Comparison of ENCODE assay signal across 26 cellular contexts in genomic region chr4:82591592-82591991, GRCh38. TPM values are rescaled to one million over a fixed set of nuclear protein-coding genes. Genes with fewer than 3 reads are reported as not detected.
DNase-seq lines count a peak whose midpoint lies in the region; ATAC-seq and TF ChIP-seq lines count a peak whose summit lies in the region.
"Had no signal": no experiment of that assay in that cellular context is flagged by ENCODE, and none has a peak within 500 bp of the region (broad histone marks: within the 10 kb centered on the region; RNA-seq: fewer than 3 reads in every experiment).

No MANE protein-coding gene starts in this region.

- H2BK5ac ChIP-seq in H9 (ENCODE audit: insufficient read length, low read length) (no peak overlapping the region), mesenchymal stem cell (ENCODE audit: low read depth, low read length, poor library complexity, severe bottlenecking) (no peak overlapping the region)

- H3K14ac ChIP-seq in H9 (ENCODE audit: insufficient read depth, low read length): no peak overlapping the region
- H3K14ac ChIP-seq in mesenchymal stem cell (ENCODE audit: low read length in 2 of 2): no peak overlapping the region

- H3K23ac ChIP-seq in H9 (ENCODE audit: insufficient read length, low read depth, low read length) (no peak overlapping the region), mesenchymal stem cell (ENCODE audit: low read length in 2 of 2) (no peak overlapping the region)

- H3K4ac ChIP-seq in H9 (ENCODE audit: low read depth, low read length): no peak overlapping the region
- no peak overlapping the region for H3K4ac ChIP-seq in mesenchymal stem cell (ENCODE audit: low read depth in 1 of 2, low read length in 2 of 2)

- H2BK12ac ChIP-seq in H9 (ENCODE audit: insufficient read length, low read depth, low read length) (no peak overlapping the region), mesenchymal stem cell (ENCODE audit: low read length in 2 of 2) (no peak overlapping the region)

- H3K27ac Mint-ChIP-seq in H9: 0 out of 7 replicates have a peak overlapping the region, but pooled peaks of 1 of the 3 experiments have one; percentile 47
- H3K27ac Mint-ChIP-seq: CD8-positive, alpha-beta T cell; HFFc6 had no signal

- H3K79me1 ChIP-seq in H9 (ENCODE audit: insufficient read depth, low read depth, low read length, poor library complexity, severe bottlenecking) (no peaks in the 10 kb centered on the region), mesenchymal stem cell (replicated peaks; ENCODE audit: low read length, poor library complexity, severe bottlenecking) (no peaks in the 10 kb centered on the region)

- H3K9me3 Mint-ChIP-seq in H9: no peaks in the 10 kb centered on the region
- H3K9me3 Mint-ChIP-seq: CD8-positive, alpha-beta T cell; HFFc6 had no signal

- no peak overlapping the region for H3K56ac ChIP-seq in H9 (ENCODE audit: insufficient read length, low read depth, low read length)

- no peaks in the 10 kb centered on the region for H3K23me2 ChIP-seq in H9 (ENCODE audit: insufficient read length, low read depth, low read length, poor library complexity, severe bottlenecking)

- H3K79me2 ChIP-seq in H9 (ENCODE audit: insufficient read depth, low read length): no peaks in the 10 kb centered on the region

- H3T11ph ChIP-seq in H9 (ENCODE audit: low read length): no peak overlapping the region

- no peak overlapping the region for H3K4me3 ChIP-seq in mesenchymal stem cell (ENCODE audit: insufficient read depth in 1 of 2, low read depth in 1 of 2, low read length in 2 of 2)
- H3K4me3 ChIP-seq: BLaER1 treated with 17β-estradiol and CSF1 and Interleukin-3, amounts not matched to agents 10 nM and 100 nM; Peyer's patch; SJSA1 had no signal

- H3K4me1 Mint-ChIP-seq in H9: peaks cover 36 to 37% of the 10 kb centered on the region in 2 experiments

- DNase-seq in NCI-H1417 (lab: John Stamatoyannopoulos, UW) (peak in 2 of 3 experiments; percentile 13 to 62), NCI-H1417 treated with DMSO at 0.1 percent for 48 hours (lab: John Stamatoyannopoulos, UW) (no peak), H9 (no peak), NCI-H510A (lab: John Stamatoyannopoulos, UW) (peak; percentile 33), mesenchymal stem cell (no peak)
- DNase-seq: 8988T; Calu3; CD8-positive, alpha-beta T cell; EL; H7; HFFc6; IMR-90; NCI-H1105 treated with DMSO at 0.1 percent for 48 hours; NCI-H187 treated with DMSO at 0.1 percent for 48 hours; NCI-H2171; NCI-H446; NCI-H774; Peyer's patch; T1000 had no signal

- peaks cover 12% of the 10 kb centered on the region; the same call in 1 of the 2 replicates for H3K4me1 ChIP-seq in H9 (ENCODE audit: insufficient read depth, low read length)
- peaks cover 7% of the 10 kb centered on the region for H3K4me1 ChIP-seq in mesenchymal stem cell (ENCODE audit: control insufficient read depth, insufficient read depth, low read depth, low read length)
- H3K4me1 ChIP-seq: BLaER1 treated with 17β-estradiol and CSF1 and Interleukin-3, amounts not matched to agents 10 nM and 100 nM; Peyer's patch; SJSA1 had no signal

- WGBS in H9 (ENCODE audit: extremely low coverage, insufficient read length, low lambda C conversion rate): no CpG with 5 or more reads among the region's 5 CpGs
- 95% methylated on average over 5 of the region's 5 CpGs for WGBS in mesenchymal stem cell

- H3K27ac ChIP-seq in H9 (ENCODE audit: insufficient read length, low read depth, low read length) (no peak overlapping the region), mesenchymal stem cell (ENCODE audit: low read length, poor library complexity, severe bottlenecking) (no peak overlapping the region)
- H3K27ac ChIP-seq: BLaER1 treated with 17β-estradiol and CSF1 and Interleukin-3, amounts not matched to agents 10 nM and 100 nM; KMS-11; Peyer's patch; SJSA1 had no signal

- H4K20me1 ChIP-seq in H9 (ENCODE audit: control insufficient read depth, insufficient read depth, insufficient read length): no peaks in the 10 kb centered on the region
- H4K20me1 ChIP-seq: BLaER1 treated with 17β-estradiol and CSF1 and Interleukin-3, amounts not matched to agents 10 nM and 100 nM had no signal

- no peaks in the 10 kb centered on the region for H3K36me3 ChIP-seq in mesenchymal stem cell (ENCODE audit: control insufficient read depth in 1 of 2, insufficient read depth in 2 of 2, low read depth in 1 of 2, low read length in 2 of 2)
- H3K36me3 ChIP-seq: BLaER1 treated with 17β-estradiol and CSF1 and Interleukin-3, amounts not matched to agents 10 nM and 100 nM; Peyer's patch; SJSA1 had no signal

- H3K4me3 Mint-ChIP-seq in H9: no peak overlapping the region
- H3K4me3 Mint-ChIP-seq: CD8-positive, alpha-beta T cell; HFFc6 had no signal

- ATAC-seq in HG03135 (IDR thresholded peaks at IDR 0.05; ENCODE audit: unreplicated experiment): no peak
- no peak for ATAC-seq in GM21723 (IDR thresholded peaks at IDR 0.05; ENCODE audit: unreplicated experiment)
- ATAC-seq: CD8-positive, alpha-beta T cell had no signal

- no peak overlapping the region for H4K5ac ChIP-seq in H9 (ENCODE audit: insufficient read length, low read depth, low read length)

- TF ChIP-seq CTCF in H9 (conservative IDR thresholded peaks at IDR 0.05): no peak

- no peak overlapping the region for H4K91ac ChIP-seq in H9 (ENCODE audit: insufficient read length, low read depth, low read length)
- no peak overlapping the region for H4K91ac ChIP-seq in mesenchymal stem cell (ENCODE audit: low read length)

- H2AK5ac ChIP-seq in H9 (ENCODE audit: insufficient read length, low read length) (no peak overlapping the region), mesenchymal stem cell (ENCODE audit: low read length, severe bottlenecking) (peak overlapping the region; percentile 48)

- H3K18ac ChIP-seq in H9 (ENCODE audit: insufficient read length, low read depth, low read length): no peak overlapping the region
- H3K18ac ChIP-seq in mesenchymal stem cell (ENCODE audit: low read depth in 1 of 2, low read length in 2 of 2): no peak overlapping the region

- H3K27me3 Mint-ChIP-seq in H9 (ENCODE audit: low read depth): no peaks in the 10 kb centered on the region; the same call in 1 of the 2 replicates

- no peaks in the 10 kb centered on the region; a peak in 1 of 7 replicates for H3K36me3 Mint-ChIP-seq in H9 (ENCODE audit: insufficient read depth in 1 of 3, low read depth in 3 of 3)
- H3K36me3 Mint-ChIP-seq: CD8-positive, alpha-beta T cell had no signal

- H3K9ac ChIP-seq in H9 (ENCODE audit: extremely low read depth, insufficient read length, low read length) (no peak overlapping the region), mesenchymal stem cell (ENCODE audit: low read length) (no peak overlapping the region)
- H3K9ac ChIP-seq: BLaER1 treated with 17β-estradiol and CSF1 and Interleukin-3, amounts not matched to agents 10 nM and 100 nM; KMS-11 had no signal

- H2BK120ac ChIP-seq in H9 (ENCODE audit: low read depth, low read length, poor library complexity, severe bottlenecking) (no peak overlapping the region), mesenchymal stem cell (ENCODE audit: low read depth, low read length) (no peak overlapping the region)

- H2BK15ac ChIP-seq in H9 (ENCODE audit: low read depth, low read length): no peak overlapping the region
- no peak overlapping the region for H2BK15ac ChIP-seq in mesenchymal stem cell (ENCODE audit: low read depth, poor library complexity, severe bottlenecking)

- no peak overlapping the region for H2BK20ac ChIP-seq in H9 (ENCODE audit: low read depth, low read length, poor library complexity, severe bottlenecking)

- H3K4me2 ChIP-seq in H9 (ENCODE audit: insufficient read depth, insufficient read length, low read length) (peak overlapping the region; percentile 22), mesenchymal stem cell (ENCODE audit: low read length, poor library complexity, severe bottlenecking) (no peak overlapping the region)
- H3K4me2 ChIP-seq: BLaER1 treated with 17β-estradiol and CSF1 and Interleukin-3, amounts not matched to agents 10 nM and 100 nM; KMS-11 had no signal

- H3K9me3 ChIP-seq in H9 (ENCODE audit: control insufficient read depth, low read depth, low read length) (no peaks in the 10 kb centered on the region), mesenchymal stem cell (ENCODE audit: control insufficient read depth, low read length) (no peaks in the 10 kb centered on the region)
- H3K9me3 ChIP-seq: BLaER1 treated with 17β-estradiol and CSF1 and Interleukin-3, amounts not matched to agents 10 nM and 100 nM; Peyer's patch; SJSA1 had no signal

- H4K8ac ChIP-seq in H9 (replicated peaks; ENCODE audit: insufficient read length, low read depth, low read length) (no peak overlapping the region), mesenchymal stem cell (ENCODE audit: low read length) (no peak overlapping the region)

- no peak overlapping the region for H2AFZ ChIP-seq in H9 (ENCODE audit: low read length)
- no peak overlapping the region for H2AFZ ChIP-seq in mesenchymal stem cell (ENCODE audit: low read depth, low read length)

- H3K27me3 ChIP-seq in H9 (ENCODE audit: insufficient read depth, low read length): no peaks in the 10 kb centered on the region
- H3K27me3 ChIP-seq in mesenchymal stem cell (ENCODE audit: control insufficient read depth in 1 of 2, insufficient read depth in 1 of 2, low read length in 2 of 2): peaks cover 8 to 35% of the 10 kb centered on the region in 2 experiments
- H3K27me3 ChIP-seq: BLaER1 treated with 17β-estradiol and CSF1 and Interleukin-3, amounts not matched to agents 10 nM and 100 nM; Peyer's patch had no signal

RNA-seq across cellular contexts. Expression of gene TMEM150C, which starts 29.8 kb away (rescaled TPM):
- total RNA-seq in H9 (2021): 2.7 and 3.1 TPM in 2 replicates
- 4.3 TPM for polyA plus RNA-seq in mesenchymal stem cell (2013, experiment 1 of 2)
- polyA plus RNA-seq in mesenchymal stem cell (2013, experiment 2 of 2): 4.5 TPM
- total RNA-seq: CD8-positive, alpha-beta T cell; HFFc6; OCI-LY7; SJSA1; T-helper 1 cell treated with Interleukin-12 subunit alpha and Interleukin-12 subunit beta and Interleukin-4 antibody, amounts not matched to agents 30 ng/mL and 1 ng/mL, for 36 hours had no signal

Comparison
In these comparisons a context has a peak if more than half of its experiments do, and no peak if none do; other contexts are left out.
1. DNase-seq: peak in NCI-H1417 (2 of 3) and NCI-H510A (single experiment); none in NCI-H1417 treated with DMSO at 0.1 percent for 48 hours (single experiment), H9 (single experiment) and mesenchymal stem cell (single experiment).